ENCODE assay signal across 22 cellular contexts in genomic region chr4:182518421-182518820, GRCh38.
"Had no signal": no experiment of that assay in that cellular context is flagged by ENCODE, and none has a peak within 500 bp of the region (broad histone marks: within the 10 kb centered on the region; RNA-seq: fewer than 3 reads in every experiment).

No MANE protein-coding gene starts in this region.

- H3K9me3 Mint-ChIP-seq: memory B cell; stimulated activated effector memory CD8-positive, alpha-beta T cell treated with anti-CD3 and anti-CD28 coated beads, Interleukin-12 subunit alpha, Interleukin-12 subunit beta, amount 100 ng/mL, for 72 hours had no signal

- H3K4me1 Mint-ChIP-seq: memory B cell; naive B cell; stimulated activated effector memory CD8-positive, alpha-beta T cell treated with anti-CD3 and anti-CD28 coated beads, Interleukin-12 subunit alpha, Interleukin-12 subunit beta, amount 100 ng/mL, for 72 hours had no signal

- H3K4me3 ChIP-seq: heart right ventricle, left lung, lower lobe of right lung, pancreas, smooth muscle cell, tibial artery, upper lobe of left lung, vagina had no signal

- H3K27me3 ChIP-seq: heart right ventricle, left lung, pancreas, tibial artery, upper lobe of left lung, vagina had no signal

- H3K4me2 ChIP-seq: smooth muscle cell had no signal

- H3K4me3 Mint-ChIP-seq: memory B cell; naive B cell; nephron; stimulated activated effector memory CD8-positive, alpha-beta T cell treated with anti-CD3 and anti-CD28 coated beads, Interleukin-12 subunit alpha, Interleukin-12 subunit beta, amount 100 ng/mL, for 72 hours had no signal

- H3K27me3 Mint-ChIP-seq: progenitor cell of endocrine pancreas had no signal

- H3K36me3 ChIP-seq: heart right ventricle, left lung, lower lobe of right lung, pancreas, tibial artery, upper lobe of left lung, vagina had no signal

- H3K27ac Mint-ChIP-seq: memory B cell; nephron; stimulated activated effector memory CD8-positive, alpha-beta T cell treated with anti-CD3 and anti-CD28 coated beads, Interleukin-12 subunit alpha, Interleukin-12 subunit beta, amount 100 ng/mL, for 72 hours had no signal

- DNase-seq: effector memory CD4-positive, alpha-beta T cell; heart right ventricle; hypothalamus; islet precursor cell; left lung; lower lobe of right lung; naive B cell; occipital lobe; pancreas; right cardiac atrium; stimulated activated CD4-positive, alpha-beta T cell treated with anti-CD3 and anti-CD28 coated beads, Interleukin-2, amount 100 ng/mL, for 48 hours; stimulated activated CD8-positive, alpha-beta memory T cell treated with anti-CD3 and anti-CD28 coated beads, Interleukin-4, amount 100 ng/mL, for 48 hours; stimulated activated naive CD8-positive, alpha-beta T cell treated with anti-CD3 and anti-CD28 coated beads, Interleukin-15, Interleukin-2, amounts not matched to agents 100 U/mL and 50 U/mL, for 24 hours; tibial artery; upper lobe of left lung had no signal

- H3K36me3 Mint-ChIP-seq: memory B cell; naive B cell; stimulated activated effector memory CD8-positive, alpha-beta T cell treated with anti-CD3 and anti-CD28 coated beads, Interleukin-12 subunit alpha, Interleukin-12 subunit beta, amount 100 ng/mL, for 72 hours had no signal

- H3K27ac ChIP-seq: heart right ventricle, left lung, lower lobe of right lung, pancreas, tibial artery, upper lobe of left lung, vagina had no signal

- H3K9me3 ChIP-seq: left lung, lower lobe of right lung, pancreas, tibial artery, upper lobe of left lung, vagina had no signal

- H3K4me1 ChIP-seq: heart right ventricle, left lung, lower lobe of right lung, pancreas, tibial artery, upper lobe of left lung, vagina had no signal

- ATAC-seq: esophagus mucosa; heart right ventricle; left lung; lower lobe of right lung; pancreas; right cardiac atrium; stimulated activated effector memory CD8-positive, alpha-beta T cell treated with anti-CD3 and anti-CD28 coated beads, Interleukin-12 subunit alpha, Interleukin-12 subunit beta, amount 100 ng/mL, for 72 hours; stimulated activated naive CD8-positive, alpha-beta T cell treated with anti-CD3 and anti-CD28 coated beads, Interleukin-15, Interleukin-2, amounts not matched to agents 100 U/mL and 50 U/mL, for 24 hours had no signal
